Comparison of ENCODE assay signal across 12 cellular contexts in the genomic region with DNA sequence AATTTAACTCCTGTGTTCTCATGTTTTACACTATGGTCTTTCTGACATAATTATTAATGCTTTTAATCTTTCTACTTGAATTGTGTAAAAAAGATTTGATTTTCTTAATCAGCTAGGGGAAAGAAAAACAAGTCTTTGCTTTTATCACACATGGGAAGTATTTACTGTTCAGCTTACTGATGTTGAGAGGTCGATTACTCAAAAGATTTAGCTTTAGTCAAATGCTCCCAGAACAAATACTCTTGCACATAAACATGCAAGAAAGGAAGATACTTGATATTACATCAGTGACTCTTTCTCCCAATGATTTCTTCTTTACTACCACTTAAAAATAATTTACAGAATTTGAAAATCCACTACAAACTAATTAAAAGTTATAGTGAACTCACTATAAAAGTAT.
DNase-seq lines count a peak whose midpoint lies in the region; ATAC-seq and TF ChIP-seq lines count a peak whose summit lies in the region.
"Had no signal": no experiment of that assay in that cellular context is flagged by ENCODE, and none has a peak within 500 bp of the region (broad histone marks: within the 10 kb centered on the region; RNA-seq: fewer than 3 reads in every experiment).

No MANE protein-coding gene starts in this region.

- no peak for ATAC-seq in HCT116
- ATAC-seq in RWPE2 (ENCODE audit: low read depth) = no peak
- ATAC-seq: CD8-positive, alpha-beta T cell; K562 had no signal

- TF ChIP-seq POLR2A in HCT116 (IDR thresholded peaks at IDR 0.05; ENCODE audit: borderline replicate concordance, extremely low read depth, insufficient read depth, insufficient read length) = no peak

- H3K14ac ChIP-seq in mesenchymal stem cell (ENCODE audit: low read length in 2 of 2) = no peak overlapping the region

- no TSS peak for BruUV-seq in HCT116 (replicated peaks; lab: Mats Ljungman, UMichigan)

- H3K4me3 ChIP-seq in HCT116 (replicated peaks in 1 of 2; ENCODE audit: low read depth in 1 of 2, low read length in 2 of 2) (no peak overlapping the region), RWPE2 (ENCODE audit: severe bottlenecking) (no peak overlapping the region), choroid plexus epithelial cell (ENCODE audit: low read depth, low read length) (no peak overlapping the region), mesenchymal stem cell (ENCODE audit: insufficient read depth in 1 of 2, low read depth in 1 of 2, low read length in 2 of 2) (no peak overlapping the region)
- H3K4me3 ChIP-seq: K562 had no signal

- DNase-seq in HCT116 (ENCODE audit: low read depth, low spot score) = no peak
- DNase-seq in RWPE2 (ENCODE audit: low spot score) = no peak
- DNase-seq in choroid plexus epithelial cell (ENCODE audit: low read depth) = peak; percentile 23
- peak; percentile 20 for DNase-seq in mesenchymal stem cell
- no peak for DNase-seq in activated naive CD4-positive, alpha-beta T cell (lab: John Stamatoyannopoulos, UW)
- DNase-seq in stimulated activated CD4-positive, alpha-beta T cell treated with anti-CD3 and anti-CD28 coated beads, Interleukin-12 subunit alpha, Interleukin-12 subunit beta, amount 100 ng/mL, for 4 hours = no peak
- no peak for DNase-seq in cortex of kidney (lab: John Stamatoyannopoulos, UW)
- DNase-seq: CD8-positive, alpha-beta T cell; COR-L47; DMS53; H7 had no signal

- intact Hi-C loops in HCT116 (cut with micrococcal nuclease) = no loop called here

- H3K4me1 ChIP-seq in HCT116 (ENCODE audit: control insufficient read depth in 1 of 2, insufficient read depth in 2 of 2, low read length in 2 of 2) (no peaks in the 10 kb centered on the region), RWPE2 (ENCODE audit: insufficient read depth, poor library complexity, severe bottlenecking) (peaks cover 8% of the 10 kb centered on the region), mesenchymal stem cell (ENCODE audit: control insufficient read depth, insufficient read depth, low read depth, low read length) (no peaks in the 10 kb centered on the region)

- H3K23ac ChIP-seq in mesenchymal stem cell (ENCODE audit: low read length in 2 of 2) = no peak overlapping the region

- WGBS in mesenchymal stem cell = no CpG with 5 or more reads among the region's 1 CpG

- H2BK12ac ChIP-seq in mesenchymal stem cell (ENCODE audit: low read length in 2 of 2) = no peak overlapping the region

- H3K4me2 ChIP-seq in HCT116 (ENCODE audit: low read length) = no peak overlapping the region
- no peak overlapping the region for H3K4me2 ChIP-seq in mesenchymal stem cell (ENCODE audit: low read length, poor library complexity, severe bottlenecking)

- RAD21 ChIA-PET in HCT116 (lab: Charles Lee; ENCODE audit: low non-redundant PET in 1 of 2, low total read pairs in 2 of 2, uncharacterized antibody in 2 of 2, unreplicated experiment in 2 of 2) = no interaction called here

- no peak overlapping the region for H3K4ac ChIP-seq in mesenchymal stem cell (ENCODE audit: low read depth in 1 of 2, low read length in 2 of 2)

- CTCF ChIA-PET in HCT116 (lab: Charles Lee) = no interaction called here

- H4K20me1 ChIP-seq in HCT116 (ENCODE audit: insufficient read depth) = no peaks in the 10 kb centered on the region

- no peak overlapping the region for H2BK120ac ChIP-seq in mesenchymal stem cell (ENCODE audit: low read depth, low read length)

- TF ChIP-seq RAD21 in HCT116 (IDR thresholded peaks at IDR 0.05; ENCODE audit: low read depth) = no peak

- no peak overlapping the region for H4K91ac ChIP-seq in mesenchymal stem cell (ENCODE audit: low read length)

- no peak overlapping the region for H3K18ac ChIP-seq in mesenchymal stem cell (ENCODE audit: low read depth in 1 of 2, low read length in 2 of 2)

- no peaks in the 10 kb centered on the region for H3K36me3 ChIP-seq in HCT116 (ENCODE audit: control insufficient read depth in 1 of 2, insufficient read depth in 2 of 2, low read length in 2 of 2)
- no peaks in the 10 kb centered on the region for H3K36me3 ChIP-seq in RWPE2 (ENCODE audit: low read depth)
- H3K36me3 ChIP-seq in mesenchymal stem cell (ENCODE audit: control insufficient read depth in 1 of 2, insufficient read depth in 2 of 2, low read depth in 1 of 2, low read length in 2 of 2) = no peaks in the 10 kb centered on the region

- no peak overlapping the region for H4K8ac ChIP-seq in mesenchymal stem cell (ENCODE audit: low read length)

- H2AFZ ChIP-seq in HCT116 (ENCODE audit: low read depth, low read length, poor library complexity, severe bottlenecking) (peak overlapping the region; percentile 58), mesenchymal stem cell (ENCODE audit: low read depth, low read length) (no peak overlapping the region)

- no peak overlapping the region for H2BK5ac ChIP-seq in mesenchymal stem cell (ENCODE audit: low read depth, low read length, poor library complexity, severe bottlenecking)

- H3K79me1 ChIP-seq in mesenchymal stem cell (replicated peaks; ENCODE audit: low read length, poor library complexity, severe bottlenecking) = no peaks in the 10 kb centered on the region

- H2BK15ac ChIP-seq in mesenchymal stem cell (ENCODE audit: low read depth, poor library complexity, severe bottlenecking) = no peak overlapping the region

- H3K9me3 ChIP-seq in HCT116 (ENCODE audit: control insufficient read depth in 1 of 2, insufficient read depth in 1 of 2, low read depth in 1 of 2, low read length in 2 of 2) = no peaks in the 10 kb centered on the region
- H3K9me3 ChIP-seq in RWPE2 (ENCODE audit: severe bottlenecking) = no peaks in the 10 kb centered on the region
- no peaks in the 10 kb centered on the region for H3K9me3 ChIP-seq in mesenchymal stem cell (ENCODE audit: control insufficient read depth, low read length)

- no peaks in the 10 kb centered on the region for H3K27me3 ChIP-seq in HCT116 (ENCODE audit: insufficient read depth, low read length)
- no peaks in the 10 kb centered on the region for H3K27me3 ChIP-seq in RWPE2 (ENCODE audit: insufficient read depth, poor library complexity, severe bottlenecking)
- no peaks in the 10 kb centered on the region for H3K27me3 ChIP-seq in mesenchymal stem cell (ENCODE audit: control insufficient read depth in 1 of 2, insufficient read depth in 1 of 2, low read length in 2 of 2)

- peaks cover 1% of the 10 kb centered on the region; the same call in 1 of the 2 replicates for H3K9me2 ChIP-seq in HCT116 (ENCODE audit: insufficient read depth)

- no peak overlapping the region for H2AK5ac ChIP-seq in mesenchymal stem cell (ENCODE audit: low read length, severe bottlenecking)

- no peak overlapping the region for H3K27ac ChIP-seq in HCT116 (ENCODE audit: low read depth, low read length)
- H3K27ac ChIP-seq in RWPE2 (ENCODE audit: poor library complexity, severe bottlenecking) = peak overlapping the region; percentile 16
- no peak overlapping the region for H3K27ac ChIP-seq in mesenchymal stem cell (ENCODE audit: low read length, poor library complexity, severe bottlenecking)

- H3K9ac ChIP-seq in HCT116 (ENCODE audit: low read length) = no peak overlapping the region
- H3K9ac ChIP-seq in mesenchymal stem cell (ENCODE audit: low read length) = no peak overlapping the region

- no peaks in the 10 kb centered on the region for H3K79me2 ChIP-seq in HCT116 (ENCODE audit: insufficient read depth, low read length)

- POLR2A ChIA-PET in HCT116 (lab: Charles Lee) = no interaction called here

- TF ChIP-seq CTCF in HCT116 (IDR thresholded peaks at IDR 0.05 in 2 of 3, conservative IDR thresholded peaks at IDR 0.05 in 1 of 3; ENCODE audit: borderline replicate concordance in 1 of 3, insufficient read depth in 1 of 3, low read depth in 2 of 3, low read length in 2 of 3) = no peak
- TF ChIP-seq CTCF in RWPE2 (IDR thresholded peaks at IDR 0.05; ENCODE audit: poor library complexity, severe bottlenecking) = no peak
- TF ChIP-seq CTCF in choroid plexus epithelial cell (conservative IDR thresholded peaks at IDR 0.05; ENCODE audit: low read depth, low read length) = no peak

TF ChIP-seq in HCT116, 20 proteins besides CTCF, POLR2A, EP300 and RAD21 (continues in another document):
- TF ChIP-seq ELF1 (IDR thresholded peaks at IDR 0.05; ENCODE audit: borderline replicate concordance, low read depth) (no peak), SP1 (IDR thresholded peaks at IDR 0.05; ENCODE audit: low read depth) (no peak), CBX3 (IDR thresholded peaks at IDR 0.05; ENCODE audit: low read depth) (no peak), EGR1 (IDR thresholded peaks at IDR 0.05; ENCODE audit: low read depth) (no peak), EZH2 (IDR thresholded peaks at IDR 0.05) (no peak), EZH2phosphoT487 (IDR thresholded peaks at IDR 0.05; ENCODE audit: borderline replicate concordance) (no peak), SIN3A (IDR thresholded peaks at IDR 0.05; ENCODE audit: low read depth) (no peak), POLR2AphosphoS5 (IDR thresholded peaks at IDR 0.05; ENCODE audit: low read depth, low read length) (no peak), FOSL1 (IDR thresholded peaks at IDR 0.05; ENCODE audit: low read depth) (no peak), JUND (IDR thresholded peaks at IDR 0.05) (no peak), ZNF274 (IDR thresholded peaks at IDR 0.05; ENCODE audit: low read depth, low read length) (no peak)
- TF ChIP-seq, protein P1, sequence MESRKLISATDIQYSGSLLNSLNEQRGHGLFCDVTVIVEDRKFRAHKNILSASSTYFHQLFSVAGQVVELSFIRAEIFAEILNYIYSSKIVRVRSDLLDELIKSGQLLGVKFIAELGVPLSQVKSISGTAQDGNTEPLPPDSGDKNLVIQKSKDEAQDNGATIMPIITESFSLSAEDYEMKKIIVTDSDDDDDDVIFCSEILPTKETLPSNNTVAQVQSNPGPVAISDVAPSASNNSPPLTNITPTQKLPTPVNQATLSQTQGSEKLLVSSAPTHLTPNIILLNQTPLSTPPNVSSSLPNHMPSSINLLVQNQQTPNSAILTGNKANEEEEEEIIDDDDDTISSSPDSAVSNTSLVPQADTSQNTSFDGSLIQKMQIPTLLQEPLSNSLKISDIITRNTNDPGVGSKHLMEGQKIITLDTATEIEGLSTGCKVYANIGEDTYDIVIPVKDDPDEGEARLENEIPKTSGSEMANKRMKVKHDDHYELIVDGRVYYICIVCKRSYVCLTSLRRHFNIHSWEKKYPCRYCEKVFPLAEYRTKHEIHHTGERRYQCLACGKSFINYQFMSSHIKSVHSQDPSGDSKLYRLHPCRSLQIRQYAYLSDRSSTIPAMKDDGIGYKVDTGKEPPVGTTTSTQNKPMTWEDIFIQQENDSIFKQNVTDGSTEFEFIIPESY (IDR thresholded peaks at IDR 0.05; ENCODE audit: extremely low read depth, insufficient replicate concordance, low read length) = no peak
- TF ChIP-seq, protein P2, sequence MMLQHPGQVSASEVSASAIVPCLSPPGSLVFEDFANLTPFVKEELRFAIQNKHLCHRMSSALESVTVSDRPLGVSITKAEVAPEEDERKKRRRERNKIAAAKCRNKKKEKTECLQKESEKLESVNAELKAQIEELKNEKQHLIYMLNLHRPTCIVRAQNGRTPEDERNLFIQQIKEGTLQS (IDR thresholded peaks at IDR 0.05) = no peak
- TF ChIP-seq, protein P3, sequence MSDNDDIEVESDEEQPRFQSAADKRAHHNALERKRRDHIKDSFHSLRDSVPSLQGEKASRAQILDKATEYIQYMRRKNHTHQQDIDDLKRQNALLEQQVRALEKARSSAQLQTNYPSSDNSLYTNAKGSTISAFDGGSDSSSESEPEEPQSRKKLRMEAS (IDR thresholded peaks at IDR 0.05) = no peak

Comparison
In these comparisons a context has a peak if more than half of its experiments do, and no peak if none do; other contexts are left out.
1. DNase-seq: peak in choroid plexus epithelial cell (single experiment) and mesenchymal stem cell (single experiment); none in HCT116 (single experiment), RWPE2 (single experiment), activated naive CD4-positive, alpha-beta T cell (0 of 4), stimulated activated CD4-positive, alpha-beta T cell treated with anti-CD3 and anti-CD28 coated beads, Interleukin-12 subunit alpha, Interleukin-12 subunit beta, amount 100 ng/mL, for 4 hours (single experiment) and cortex of kidney (single experiment).